Comparison of ENCODE assay signal across 11 cellular contexts in the genomic region with DNA sequence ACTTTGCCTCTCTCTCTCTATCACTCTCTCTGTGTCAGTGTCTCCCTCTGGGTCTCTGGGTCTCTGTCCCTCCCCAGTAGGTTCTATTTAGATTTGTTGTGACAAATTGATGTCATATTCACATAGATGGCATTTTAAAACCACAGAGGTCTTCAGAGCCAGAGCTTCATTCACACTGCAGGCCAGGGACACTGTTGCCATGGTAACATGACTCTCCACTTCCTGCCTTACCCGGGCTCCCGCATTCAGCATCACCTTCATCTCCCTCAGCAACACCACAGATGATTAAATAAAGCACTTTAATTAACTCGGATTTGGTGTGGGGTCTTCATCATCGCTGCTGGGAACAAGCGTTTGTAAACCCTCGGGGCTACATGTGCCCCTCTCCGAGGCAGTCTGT.
A peak's percentile ranks its signal among the peaks of the same experiment; 100 is the strongest.
DNase-seq lines count a peak whose midpoint lies in the region; ATAC-seq and TF ChIP-seq lines count a peak whose summit lies in the region.
"Had no signal": no experiment of that assay in that cellular context is flagged by ENCODE, and none has a peak within 500 bp of the region (broad histone marks: within the 10 kb centered on the region; RNA-seq: fewer than 3 reads in every experiment).

No MANE protein-coding gene starts in this region.

- peak overlapping the region; percentile 78 for H3K27ac Mint-ChIP-seq in activated CD4-positive, alpha-beta T cell treated with anti-CD3 and anti-CD28 coated beads, Interleukin-2, amount 10 ng/mL, durations not matched to agents 7 days and 5 days
- peak overlapping the region; percentile 33 for H3K27ac Mint-ChIP-seq in activated CD8-positive, alpha-beta T cell treated with anti-CD3 and anti-CD28 coated beads, Interleukin-2, amount 10 ng/mL, durations not matched to agents 7 days and 5 days
- H3K27ac Mint-ChIP-seq: CD8-positive, alpha-beta memory T cell; progenitor cell of endocrine pancreas had no signal

- H3K27me3 ChIP-seq in neural cell (ENCODE audit: insufficient read depth, low read depth, low read length) (no peaks in the 10 kb centered on the region), left ventricle myocardium inferior (ENCODE audit: low read depth) (no peaks in the 10 kb centered on the region)

- H3K4me3 Mint-ChIP-seq in activated CD4-positive, alpha-beta T cell treated with anti-CD3 and anti-CD28 coated beads, Interleukin-2, amount 10 ng/mL, durations not matched to agents 7 days and 5 days = no peak overlapping the region
- no peak overlapping the region for H3K4me3 Mint-ChIP-seq in activated CD8-positive, alpha-beta T cell treated with anti-CD3 and anti-CD28 coated beads, Interleukin-2, amount 10 ng/mL, durations not matched to agents 7 days and 5 days
- H3K4me3 Mint-ChIP-seq: CD8-positive, alpha-beta memory T cell had no signal

- peaks cover 5% of the 10 kb centered on the region for H3F3A ChIP-seq in neural cell (ENCODE audit: insufficient read depth, low read length, poor library complexity, severe bottlenecking)

- no peaks in the 10 kb centered on the region for H3K27me3 Mint-ChIP-seq in activated CD4-positive, alpha-beta T cell treated with anti-CD3 and anti-CD28 coated beads, Interleukin-2, amount 10 ng/mL, durations not matched to agents 7 days and 5 days
- H3K27me3 Mint-ChIP-seq in activated CD8-positive, alpha-beta T cell treated with anti-CD3 and anti-CD28 coated beads, Interleukin-2, amount 10 ng/mL, durations not matched to agents 7 days and 5 days (ENCODE audit: low read depth) = no peaks in the 10 kb centered on the region

- no peaks in the 10 kb centered on the region for H3K9me2 ChIP-seq in neural cell (ENCODE audit: insufficient read depth, low read length)

- no peaks in the 10 kb centered on the region for H3K36me3 ChIP-seq in neural cell (ENCODE audit: insufficient read depth, low read length)
- no peaks in the 10 kb centered on the region for H3K36me3 ChIP-seq in left ventricle myocardium inferior

- peak overlapping the region; percentile 3 for H2AFZ ChIP-seq in neural cell (ENCODE audit: low read depth, low read length)

- H3K9me3 ChIP-seq in neural cell (ENCODE audit: low read length) (no peaks in the 10 kb centered on the region), left ventricle myocardium inferior (replicated peaks) (no peaks in the 10 kb centered on the region)

- intact Hi-C loops in left cardiac atrium (cut with DNase I) = no loop called here
- intact Hi-C loops in left ventricle myocardium inferior (cut with micrococcal nuclease) = no loop called here

- peaks cover 16% of the 10 kb centered on the region for H3K4me1 Mint-ChIP-seq in activated CD4-positive, alpha-beta T cell treated with anti-CD3 and anti-CD28 coated beads, Interleukin-2, amount 10 ng/mL, durations not matched to agents 7 days and 5 days
- H3K4me1 Mint-ChIP-seq in activated CD8-positive, alpha-beta T cell treated with anti-CD3 and anti-CD28 coated beads, Interleukin-2, amount 10 ng/mL, durations not matched to agents 7 days and 5 days (ENCODE audit: low read depth) = peaks cover 26% of the 10 kb centered on the region

- no peaks in the 10 kb centered on the region for H4K20me1 ChIP-seq in neural cell (ENCODE audit: insufficient read depth)

- H3K4me1 ChIP-seq in left ventricle myocardium inferior = peaks cover 4% of the 10 kb centered on the region

- peak; percentile 92 for ATAC-seq in activated CD8-positive, alpha-beta T cell treated with anti-CD3 and anti-CD28 coated beads, Interleukin-2, amount 10 ng/mL, durations not matched to agents 7 days and 5 days
- ATAC-seq in left cardiac atrium (no peak), GM21367 (IDR thresholded peaks at IDR 0.05; ENCODE audit: unreplicated experiment) (no peak)

- H3K4me2 ChIP-seq in neural cell (ENCODE audit: low read length) = peak overlapping the region; percentile 31

- no peaks in the 10 kb centered on the region for H3K9me3 Mint-ChIP-seq in activated CD4-positive, alpha-beta T cell treated with anti-CD3 and anti-CD28 coated beads, Interleukin-2, amount 10 ng/mL, durations not matched to agents 7 days and 5 days
- H3K9me3 Mint-ChIP-seq in activated CD8-positive, alpha-beta T cell treated with anti-CD3 and anti-CD28 coated beads, Interleukin-2, amount 10 ng/mL, durations not matched to agents 7 days and 5 days (ENCODE audit: insufficient read depth) = no peaks in the 10 kb centered on the region
- H3K9me3 Mint-ChIP-seq: CD8-positive, alpha-beta memory T cell had no signal

- no peaks in the 10 kb centered on the region for H3K36me3 Mint-ChIP-seq in activated CD4-positive, alpha-beta T cell treated with anti-CD3 and anti-CD28 coated beads, Interleukin-2, amount 10 ng/mL, durations not matched to agents 7 days and 5 days (ENCODE audit: low read depth)
- no peaks in the 10 kb centered on the region for H3K36me3 Mint-ChIP-seq in activated CD8-positive, alpha-beta T cell treated with anti-CD3 and anti-CD28 coated beads, Interleukin-2, amount 10 ng/mL, durations not matched to agents 7 days and 5 days (ENCODE audit: low read depth)

- CTCF ChIA-PET in activated CD4-positive, alpha-beta T cell treated with anti-CD3 and anti-CD28 coated beads, Interleukin-2, amount 10 ng/mL, durations not matched to agents 7 days and 5 days (lab: Charles Lee) = no interaction called here
- CTCF ChIA-PET in activated CD8-positive, alpha-beta T cell treated with anti-CD3 and anti-CD28 coated beads, Interleukin-2, amount 10 ng/mL, durations not matched to agents 7 days and 5 days (lab: Charles Lee) = no interaction called here

- TF ChIP-seq CTCF in neural cell (IDR thresholded peaks at IDR 0.05; ENCODE audit: poor library complexity, severe bottlenecking) (no peak), left ventricle myocardium inferior (IDR thresholded peaks at IDR 0.05; ENCODE audit: borderline replicate concordance) (no peak)

- DNase-seq in activated CD4-positive, alpha-beta T cell treated with anti-CD3 and anti-CD28 coated beads, Interleukin-2, amount 10 ng/mL, durations not matched to agents 7 days and 5 days = peak; percentile 56
- DNase-seq in activated CD4-positive, alpha-beta T cell treated with anti-CD3 and anti-CD28 coated beads for 1 hour = no peak
- DNase-seq in NCI-H1417 (lab: John Stamatoyannopoulos, UW) = peak; percentile 63 to 92 (median 79)
- DNase-seq in activated CD8-positive, alpha-beta T cell treated with anti-CD3 and anti-CD28 coated beads, Interleukin-2, amount 10 ng/mL, durations not matched to agents 7 days and 5 days = peak; percentile 68
- DNase-seq in left cardiac atrium = no peak
- no peak for DNase-seq in left ventricle myocardium inferior

- H3K9ac ChIP-seq in neural cell (ENCODE audit: low read length) = peak overlapping the region; percentile 40

- TF ChIP-seq RAD21 in neural cell (conservative IDR thresholded peaks at IDR 0.05) = peak; percentile 20

- peak; percentile 84 for TF ChIP-seq EP300 in neural cell (conservative IDR thresholded peaks at IDR 0.05; ENCODE audit: poor library complexity, severe bottlenecking)

- peak overlapping the region; percentile 66 for H3K27ac ChIP-seq in neural cell (ENCODE audit: low read length)
- H3K27ac ChIP-seq in left ventricle myocardium inferior (replicated peaks) = no peak overlapping the region
- H3K27ac ChIP-seq: HL-60 had no signal

- H3K79me2 ChIP-seq in neural cell (replicated peaks; ENCODE audit: insufficient read depth, low read length) = no peaks in the 10 kb centered on the region

- H3K4me3 ChIP-seq in neural cell (ENCODE audit: low read length) = peak overlapping the region; percentile 43
- no peak overlapping the region for H3K4me3 ChIP-seq in left ventricle myocardium inferior

- POLR2A ChIA-PET in activated CD4-positive, alpha-beta T cell treated with anti-CD3 and anti-CD28 coated beads, Interleukin-2, amount 10 ng/mL, durations not matched to agents 7 days and 5 days (lab: Charles Lee) = no interaction called here
- POLR2A ChIA-PET in activated CD8-positive, alpha-beta T cell treated with anti-CD3 and anti-CD28 coated beads, Interleukin-2, amount 10 ng/mL, durations not matched to agents 7 days and 5 days (lab: Charles Lee) = interaction anchor here (1.6 kb wide), 1 partner anchor 19 kb away, joined by 3 read pairs; no protein-coding TSS in a partner anchor

TF ChIP-seq in neural cell, 6 proteins besides CTCF, POLR2A, EP300 and RAD21:
- TF ChIP-seq, protein P1, sequence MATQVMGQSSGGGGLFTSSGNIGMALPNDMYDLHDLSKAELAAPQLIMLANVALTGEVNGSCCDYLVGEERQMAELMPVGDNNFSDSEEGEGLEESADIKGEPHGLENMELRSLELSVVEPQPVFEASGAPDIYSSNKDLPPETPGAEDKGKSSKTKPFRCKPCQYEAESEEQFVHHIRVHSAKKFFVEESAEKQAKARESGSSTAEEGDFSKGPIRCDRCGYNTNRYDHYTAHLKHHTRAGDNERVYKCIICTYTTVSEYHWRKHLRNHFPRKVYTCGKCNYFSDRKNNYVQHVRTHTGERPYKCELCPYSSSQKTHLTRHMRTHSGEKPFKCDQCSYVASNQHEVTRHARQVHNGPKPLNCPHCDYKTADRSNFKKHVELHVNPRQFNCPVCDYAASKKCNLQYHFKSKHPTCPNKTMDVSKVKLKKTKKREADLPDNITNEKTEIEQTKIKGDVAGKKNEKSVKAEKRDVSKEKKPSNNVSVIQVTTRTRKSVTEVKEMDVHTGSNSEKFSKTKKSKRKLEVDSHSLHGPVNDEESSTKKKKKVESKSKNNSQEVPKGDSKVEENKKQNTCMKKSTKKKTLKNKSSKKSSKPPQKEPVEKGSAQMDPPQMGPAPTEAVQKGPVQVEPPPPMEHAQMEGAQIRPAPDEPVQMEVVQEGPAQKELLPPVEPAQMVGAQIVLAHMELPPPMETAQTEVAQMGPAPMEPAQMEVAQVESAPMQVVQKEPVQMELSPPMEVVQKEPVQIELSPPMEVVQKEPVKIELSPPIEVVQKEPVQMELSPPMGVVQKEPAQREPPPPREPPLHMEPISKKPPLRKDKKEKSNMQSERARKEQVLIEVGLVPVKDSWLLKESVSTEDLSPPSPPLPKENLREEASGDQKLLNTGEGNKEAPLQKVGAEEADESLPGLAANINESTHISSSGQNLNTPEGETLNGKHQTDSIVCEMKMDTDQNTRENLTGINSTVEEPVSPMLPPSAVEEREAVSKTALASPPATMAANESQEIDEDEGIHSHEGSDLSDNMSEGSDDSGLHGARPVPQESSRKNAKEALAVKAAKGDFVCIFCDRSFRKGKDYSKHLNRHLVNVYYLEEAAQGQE (IDR thresholded peaks at IDR 0.05; ENCODE audit: borderline replicate concordance) = no peak
- no peak for TF ChIP-seq EZH2 (IDR thresholded peaks at IDR 0.05; ENCODE audit: borderline replicate concordance, insufficient read depth, low read length, poor library complexity, severe bottlenecking)
- TF ChIP-seq POLR2AphosphoS5 (IDR thresholded peaks at IDR 0.05) = peak; percentile 71
- TF ChIP-seq MXI1 (conservative IDR thresholded peaks at IDR 0.05; ENCODE audit: poor library complexity, severe bottlenecking) = no peak
- peak; percentile 6 for TF ChIP-seq SMC3 (conservative IDR thresholded peaks at IDR 0.05; ENCODE audit: poor library complexity)
- TF ChIP-seq TAF1 (IDR thresholded peaks at IDR 0.05; ENCODE audit: low read depth) = no peak

Comparison
In these comparisons a context has a peak if more than half of its experiments do, and no peak if none do; other contexts are left out.
1. DNase-seq: peak in activated CD4-positive, alpha-beta T cell treated with anti-CD3 and anti-CD28 coated beads, Interleukin-2, amount 10 ng/mL, durations not matched to agents 7 days and 5 days (single experiment), NCI-H1417 (3 of 3) and activated CD8-positive, alpha-beta T cell treated with anti-CD3 and anti-CD28 coated beads, Interleukin-2, amount 10 ng/mL, durations not matched to agents 7 days and 5 days (single experiment); none in activated CD4-positive, alpha-beta T cell treated with anti-CD3 and anti-CD28 coated beads for 1 hour (single experiment), left cardiac atrium (single experiment) and left ventricle myocardium inferior (single experiment).